Comparison of ENCODE assay signal across 1 cellular context in the genomic region with DNA sequence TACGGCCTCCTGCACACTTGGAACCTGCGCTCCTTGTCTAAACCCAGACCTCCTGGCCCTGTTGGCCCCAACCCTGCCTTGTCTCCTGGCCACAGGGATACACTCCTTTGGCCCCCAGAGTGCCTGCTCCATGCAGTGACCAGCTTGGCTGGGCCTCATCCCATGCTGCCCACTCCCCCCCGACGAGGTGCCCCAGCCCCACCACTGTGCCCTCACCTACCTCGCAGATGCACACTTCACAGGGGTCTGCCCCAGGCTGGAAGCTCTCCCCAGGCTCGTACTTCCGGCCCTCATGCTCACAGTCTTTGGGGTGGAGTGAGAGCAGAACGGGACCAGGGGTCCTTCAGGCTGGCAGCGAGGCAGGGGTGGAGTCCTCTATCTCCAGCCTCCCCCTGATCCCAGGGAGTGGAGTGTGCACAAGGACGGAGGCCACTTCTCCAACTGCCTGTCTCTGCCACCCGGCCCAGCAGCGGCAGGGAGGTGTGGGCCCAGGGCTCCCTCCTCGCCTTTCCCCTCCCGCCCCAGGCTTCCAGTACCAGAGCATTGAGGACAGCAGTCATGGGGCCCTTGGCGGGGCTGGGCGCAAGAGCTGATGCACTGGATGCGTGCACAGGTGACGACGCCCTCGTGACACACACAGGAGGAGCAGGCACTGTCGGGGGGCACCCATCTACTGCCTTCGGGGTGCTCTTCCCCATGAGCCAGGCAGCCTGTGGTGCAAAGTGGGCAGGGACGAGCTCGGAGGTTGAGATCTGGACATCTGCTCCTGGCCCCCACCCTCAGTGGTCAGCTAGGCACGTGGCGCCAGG.
TF ChIP-seq lines count a peak whose summit lies in the region.

No MANE protein-coding gene starts in this region.

TF ChIP-seq in GM12878, 131 proteins besides CTCF, POLR2A, EP300 and RAD21:
- TF ChIP-seq, protein P1, sequence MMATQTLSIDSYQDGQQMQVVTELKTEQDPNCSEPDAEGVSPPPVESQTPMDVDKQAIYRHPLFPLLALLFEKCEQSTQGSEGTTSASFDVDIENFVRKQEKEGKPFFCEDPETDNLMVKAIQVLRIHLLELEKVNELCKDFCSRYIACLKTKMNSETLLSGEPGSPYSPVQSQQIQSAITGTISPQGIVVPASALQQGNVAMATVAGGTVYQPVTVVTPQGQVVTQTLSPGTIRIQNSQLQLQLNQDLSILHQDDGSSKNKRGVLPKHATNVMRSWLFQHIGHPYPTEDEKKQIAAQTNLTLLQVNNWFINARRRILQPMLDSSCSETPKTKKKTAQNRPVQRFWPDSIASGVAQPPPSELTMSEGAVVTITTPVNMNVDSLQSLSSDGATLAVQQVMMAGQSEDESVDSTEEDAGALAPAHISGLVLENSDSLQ (IDR thresholded peaks at IDR 0.05): no peak
- TF ChIP-seq, protein P2, sequence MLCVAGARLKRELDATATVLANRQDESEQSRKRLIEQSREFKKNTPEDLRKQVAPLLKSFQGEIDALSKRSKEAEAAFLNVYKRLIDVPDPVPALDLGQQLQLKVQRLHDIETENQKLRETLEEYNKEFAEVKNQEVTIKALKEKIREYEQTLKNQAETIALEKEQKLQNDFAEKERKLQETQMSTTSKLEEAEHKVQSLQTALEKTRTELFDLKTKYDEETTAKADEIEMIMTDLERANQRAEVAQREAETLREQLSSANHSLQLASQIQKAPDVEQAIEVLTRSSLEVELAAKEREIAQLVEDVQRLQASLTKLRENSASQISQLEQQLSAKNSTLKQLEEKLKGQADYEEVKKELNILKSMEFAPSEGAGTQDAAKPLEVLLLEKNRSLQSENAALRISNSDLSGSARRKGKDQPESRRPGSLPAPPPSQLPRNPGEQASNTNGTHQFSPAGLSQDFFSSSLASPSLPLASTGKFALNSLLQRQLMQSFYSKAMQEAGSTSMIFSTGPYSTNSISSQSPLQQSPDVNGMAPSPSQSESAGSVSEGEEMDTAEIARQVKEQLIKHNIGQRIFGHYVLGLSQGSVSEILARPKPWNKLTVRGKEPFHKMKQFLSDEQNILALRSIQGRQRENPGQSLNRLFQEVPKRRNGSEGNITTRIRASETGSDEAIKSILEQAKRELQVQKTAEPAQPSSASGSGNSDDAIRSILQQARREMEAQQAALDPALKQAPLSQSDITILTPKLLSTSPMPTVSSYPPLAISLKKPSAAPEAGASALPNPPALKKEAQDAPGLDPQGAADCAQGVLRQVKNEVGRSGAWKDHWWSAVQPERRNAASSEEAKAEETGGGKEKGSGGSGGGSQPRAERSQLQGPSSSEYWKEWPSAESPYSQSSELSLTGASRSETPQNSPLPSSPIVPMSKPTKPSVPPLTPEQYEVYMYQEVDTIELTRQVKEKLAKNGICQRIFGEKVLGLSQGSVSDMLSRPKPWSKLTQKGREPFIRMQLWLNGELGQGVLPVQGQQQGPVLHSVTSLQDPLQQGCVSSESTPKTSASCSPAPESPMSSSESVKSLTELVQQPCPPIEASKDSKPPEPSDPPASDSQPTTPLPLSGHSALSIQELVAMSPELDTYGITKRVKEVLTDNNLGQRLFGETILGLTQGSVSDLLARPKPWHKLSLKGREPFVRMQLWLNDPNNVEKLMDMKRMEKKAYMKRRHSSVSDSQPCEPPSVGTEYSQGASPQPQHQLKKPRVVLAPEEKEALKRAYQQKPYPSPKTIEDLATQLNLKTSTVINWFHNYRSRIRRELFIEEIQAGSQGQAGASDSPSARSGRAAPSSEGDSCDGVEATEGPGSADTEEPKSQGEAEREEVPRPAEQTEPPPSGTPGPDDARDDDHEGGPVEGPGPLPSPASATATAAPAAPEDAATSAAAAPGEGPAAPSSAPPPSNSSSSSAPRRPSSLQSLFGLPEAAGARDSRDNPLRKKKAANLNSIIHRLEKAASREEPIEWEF (IDR thresholded peaks at IDR 0.05; ENCODE audit: insufficient replicate concordance, low read depth, low read length): no peak
- TF ChIP-seq, protein P3, sequence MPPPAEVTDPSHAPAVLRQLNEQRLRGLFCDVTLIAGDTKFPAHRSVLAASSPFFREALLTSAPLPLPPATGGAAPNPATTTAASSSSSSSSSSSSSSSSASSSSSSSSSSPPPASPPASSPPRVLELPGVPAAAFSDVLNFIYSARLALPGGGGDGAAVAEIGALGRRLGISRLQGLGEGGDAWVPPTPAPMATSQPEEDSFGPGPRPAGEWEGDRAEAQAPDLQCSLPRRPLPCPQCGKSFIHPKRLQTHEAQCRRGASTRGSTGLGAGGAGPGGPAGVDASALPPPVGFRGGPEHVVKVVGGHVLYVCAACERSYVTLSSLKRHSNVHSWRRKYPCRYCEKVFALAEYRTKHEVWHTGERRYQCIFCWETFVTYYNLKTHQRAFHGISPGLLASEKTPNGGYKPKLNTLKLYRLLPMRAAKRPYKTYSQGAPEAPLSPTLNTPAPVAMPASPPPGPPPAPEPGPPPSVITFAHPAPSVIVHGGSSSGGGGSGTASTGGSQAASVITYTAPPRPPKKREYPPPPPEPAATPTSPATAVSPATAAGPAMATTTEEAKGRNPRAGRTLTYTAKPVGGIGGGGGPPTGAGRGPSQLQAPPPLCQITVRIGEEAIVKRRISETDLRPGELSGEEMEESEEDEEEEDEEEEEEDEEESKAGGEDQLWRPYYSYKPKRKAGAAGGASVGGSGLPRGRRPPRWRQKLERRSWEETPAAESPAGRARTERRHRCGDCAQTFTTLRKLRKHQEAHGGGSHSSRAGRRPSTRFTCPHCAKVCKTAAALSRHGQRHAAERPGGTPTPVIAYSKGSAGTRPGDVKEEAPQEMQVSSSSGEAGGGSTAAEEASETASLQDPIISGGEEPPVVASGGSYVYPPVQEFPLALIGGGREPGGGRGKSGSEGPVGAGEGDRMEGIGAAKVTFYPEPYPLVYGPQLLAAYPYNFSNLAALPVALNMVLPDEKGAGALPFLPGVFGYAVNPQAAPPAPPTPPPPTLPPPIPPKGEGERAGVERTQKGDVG (CRISPR knock-in tag; IDR thresholded peaks at IDR 0.05): no peak
- TF ChIP-seq STAT1 (conservative IDR thresholded peaks at IDR 0.05) (no peak), YBX1 (IDR thresholded peaks at IDR 0.05) (no peak), EGR1 (IDR thresholded peaks at IDR 0.05; ENCODE audit: borderline replicate concordance in 1 of 2, low read depth in 2 of 2, low read length in 2 of 2) (no peak), TBL1XR1 (IDR thresholded peaks at IDR 0.05; ENCODE audit: low read depth, low read length) (no peak), SMARCA5 (IDR thresholded peaks at IDR 0.05) (no peak), SREBF2 (IDR thresholded peaks at IDR 0.05; ENCODE audit: low read length) (no peak), BACH1 (IDR thresholded peaks at IDR 0.05; ENCODE audit: borderline replicate concordance) (no peak)
- TF ChIP-seq, protein P4, sequence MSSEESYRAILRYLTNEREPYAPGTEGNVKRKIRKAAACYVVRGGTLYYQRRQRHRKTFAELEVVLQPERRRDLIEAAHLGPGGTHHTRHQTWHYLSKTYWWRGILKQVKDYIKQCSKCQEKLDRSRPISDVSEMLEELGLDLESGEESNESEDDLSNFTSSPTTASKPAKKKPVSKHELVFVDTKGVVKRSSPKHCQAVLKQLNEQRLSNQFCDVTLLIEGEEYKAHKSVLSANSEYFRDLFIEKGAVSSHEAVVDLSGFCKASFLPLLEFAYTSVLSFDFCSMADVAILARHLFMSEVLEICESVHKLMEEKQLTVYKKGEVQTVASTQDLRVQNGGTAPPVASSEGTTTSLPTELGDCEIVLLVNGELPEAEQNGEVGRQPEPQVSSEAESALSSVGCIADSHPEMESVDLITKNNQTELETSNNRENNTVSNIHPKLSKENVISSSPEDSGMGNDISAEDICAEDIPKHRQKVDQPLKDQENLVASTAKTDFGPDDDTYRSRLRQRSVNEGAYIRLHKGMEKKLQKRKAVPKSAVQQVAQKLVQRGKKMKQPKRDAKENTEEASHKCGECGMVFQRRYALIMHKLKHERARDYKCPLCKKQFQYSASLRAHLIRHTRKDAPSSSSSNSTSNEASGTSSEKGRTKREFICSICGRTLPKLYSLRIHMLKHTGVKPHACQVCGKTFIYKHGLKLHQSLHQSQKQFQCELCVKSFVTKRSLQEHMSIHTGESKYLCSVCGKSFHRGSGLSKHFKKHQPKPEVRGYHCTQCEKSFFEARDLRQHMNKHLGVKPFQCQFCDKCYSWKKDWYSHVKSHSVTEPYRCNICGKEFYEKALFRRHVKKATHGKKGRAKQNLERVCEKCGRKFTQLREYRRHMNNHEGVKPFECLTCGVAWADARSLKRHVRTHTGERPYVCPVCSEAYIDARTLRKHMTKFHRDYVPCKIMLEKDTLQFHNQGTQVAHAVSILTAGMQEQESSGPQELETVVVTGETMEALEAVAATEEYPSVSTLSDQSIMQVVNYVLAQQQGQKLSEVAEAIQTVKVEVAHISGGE (CRISPR knock-in tag; IDR thresholded peaks at IDR 0.05): no peak
- TF ChIP-seq, protein P5, sequence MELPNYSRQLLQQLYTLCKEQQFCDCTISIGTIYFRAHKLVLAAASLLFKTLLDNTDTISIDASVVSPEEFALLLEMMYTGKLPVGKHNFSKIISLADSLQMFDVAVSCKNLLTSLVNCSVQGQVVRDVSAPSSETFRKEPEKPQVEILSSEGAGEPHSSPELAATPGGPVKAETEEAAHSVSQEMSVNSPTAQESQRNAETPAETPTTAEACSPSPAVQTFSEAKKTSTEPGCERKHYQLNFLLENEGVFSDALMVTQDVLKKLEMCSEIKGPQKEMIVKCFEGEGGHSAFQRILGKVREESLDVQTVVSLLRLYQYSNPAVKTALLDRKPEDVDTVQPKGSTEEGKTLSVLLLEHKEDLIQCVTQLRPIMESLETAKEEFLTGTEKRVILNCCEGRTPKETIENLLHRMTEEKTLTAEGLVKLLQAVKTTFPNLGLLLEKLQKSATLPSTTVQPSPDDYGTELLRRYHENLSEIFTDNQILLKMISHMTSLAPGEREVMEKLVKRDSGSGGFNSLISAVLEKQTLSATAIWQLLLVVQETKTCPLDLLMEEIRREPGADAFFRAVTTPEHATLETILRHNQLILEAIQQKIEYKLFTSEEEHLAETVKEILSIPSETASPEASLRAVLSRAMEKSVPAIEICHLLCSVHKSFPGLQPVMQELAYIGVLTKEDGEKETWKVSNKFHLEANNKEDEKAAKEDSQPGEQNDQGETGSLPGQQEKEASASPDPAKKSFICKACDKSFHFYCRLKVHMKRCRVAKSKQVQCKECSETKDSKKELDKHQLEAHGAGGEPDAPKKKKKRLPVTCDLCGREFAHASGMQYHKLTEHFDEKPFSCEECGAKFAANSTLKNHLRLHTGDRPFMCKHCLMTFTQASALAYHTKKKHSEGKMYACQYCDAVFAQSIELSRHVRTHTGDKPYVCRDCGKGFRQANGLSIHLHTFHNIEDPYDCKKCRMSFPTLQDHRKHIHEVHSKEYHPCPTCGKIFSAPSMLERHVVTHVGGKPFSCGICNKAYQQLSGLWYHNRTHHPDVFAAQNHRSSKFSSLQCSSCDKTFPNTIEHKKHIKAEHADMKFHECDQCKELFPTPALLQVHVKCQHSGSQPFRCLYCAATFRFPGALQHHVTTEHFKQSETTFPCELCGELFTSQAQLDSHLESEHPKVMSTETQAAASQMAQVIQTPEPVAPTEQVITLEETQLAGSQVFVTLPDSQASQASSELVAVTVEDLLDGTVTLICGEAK (IDR thresholded peaks at IDR 0.05; ENCODE audit: borderline replicate concordance): no peak
